In genomic region chr6:95948324-95948723, GRCh38 we compare ENCODE assay signal across 25 cellular contexts.
"Had no signal": no experiment of that assay in that cellular context is flagged by ENCODE, and none has a peak within 500 bp of the region (broad histone marks: within the 10 kb centered on the region; RNA-seq: fewer than 3 reads in every experiment).

No MANE protein-coding gene starts in this region.

- DNase-seq: activated CD4-positive, alpha-beta memory T cell treated with anti-CD3 and anti-CD28 coated beads for 36 hours; activated CD4-positive, alpha-beta T cell treated with anti-CD3 and anti-CD28 coated beads, Interleukin-2, amount 10 ng/mL, durations not matched to agents 7 days and 5 days; activated CD4-positive, CD25-positive, alpha-beta regulatory T cell; activated CD8-positive, alpha-beta memory T cell treated with anti-CD3 and anti-CD28 coated beads for 24 hours; activated gamma-delta T cell treated with Interleukin-2 at 50 U/mL for 16 hours; activated naive CD4-positive, alpha-beta T cell treated with anti-CD3 and anti-CD28 coated beads, Interleukin-2, amount 10 ng/mL, durations not matched to agents 7 days and 5 days; activated naive CD8-positive, alpha-beta T cell treated with anti-CD3 and anti-CD28 coated beads for 36 hours; activated T-cell treated with anti-CD3 and anti-CD28 coated beads for 4 hours; activated T-cell treated with anti-CD3 and anti-CD28 coated beads, Interleukin-2, amount 50 U/mL, for 48 hours; anterior cingulate cortex; cerebellar nuclear complex; NCI-H1092 treated with DMSO at 0.1 percent for 48 hours; NCI-H1436; NCI-H1694 treated with DMSO at 0.1 percent for 48 hours; NCI-H2029 treated with DMSO at 0.1 percent for 48 hours; NCI-H345; NCI-H510A; NCI-H526 treated with DMSO at 0.1 percent for 48 hours; NCI-H82; NK-92 treated with Interleukin-12 subunit alpha and Interleukin-12 subunit beta, amount 100 ng/mL, for 24 hours; SIG-M5; T-helper 17 cell; T-helper 9 cell had no signal

- H3K27ac ChIP-seq: VCaP had no signal

- ATAC-seq: activated T-helper 17 cell treated with anti-CD3 and anti-CD28 coated beads, Interleukin-2, amount 50 U/mL, for 72 hours; T-helper 17 cell had no signal
